Comparison of ENCODE assay signal across 8 cellular contexts in genomic region chr7:128322040-128322643, GRCh38. TPM values are rescaled to one million over a fixed set of nuclear protein-coding genes. Genes with fewer than 3 reads are reported as not detected.
DNase-seq lines count a peak whose midpoint lies in the region; ATAC-seq and TF ChIP-seq lines count a peak whose summit lies in the region.

No MANE protein-coding gene starts in this region.

- H3K27ac Mint-ChIP-seq in T-cell (peak overlapping the region; percentile 63 to 69), progenitor cell of endocrine pancreas (no peak overlapping the region)

- ATAC-seq in T-cell (replicated peaks in 1 of 4) = peak; percentile 58 to 78 (median 72)

- peak overlapping the region in 1 of 3 donors; percentile 4 for H3K4me3 Mint-ChIP-seq in T-cell
- H3K4me3 Mint-ChIP-seq in progenitor cell of endocrine pancreas (ENCODE audit: low read depth) = no peak overlapping the region

- DNase-seq in DMS79 treated with DMSO at 0.1 percent for 48 hours (lab: John Stamatoyannopoulos, UW) (peak; percentile 30), HL-60 (ENCODE audit: low read depth in 1 of 2, low spot score in 1 of 2) (peak in 1 of 2 experiments; percentile 44), T-cell (peak in 12 of 34 experiments; percentile 8 to 27 (median 16)), fibroblast of the aortic adventitia (ENCODE audit: low read depth) (peak; percentile 59), progenitor cell of endocrine pancreas (ENCODE audit: low spot score, unreplicated experiment) (no peak), cortex of kidney (lab: John Stamatoyannopoulos, UW) (no peak), occipital lobe (lab: John Stamatoyannopoulos, UW) (no peak), NCI-H187 (lab: John Stamatoyannopoulos, UW) (no peak)

- H3K4me3 ChIP-seq in HL-60 (replicated peaks; ENCODE audit: insufficient read depth, low read length) (no peak overlapping the region), fibroblast of the aortic adventitia (ENCODE audit: low read depth, low read length) (no peak overlapping the region)

- H3K27me3 ChIP-seq in HL-60 (ENCODE audit: insufficient read depth, poor library complexity, severe bottlenecking) = no peaks in the 10 kb centered on the region

- POLR2A ChIA-PET in T-cell (lab: Charles Lee) = no interaction called here

- H3K4me1 Mint-ChIP-seq in T-cell (peaks cover 26 to 38% (median 34%) of the 10 kb centered on the region in 3 donors), progenitor cell of endocrine pancreas (ENCODE audit: low read depth) (no peaks in the 10 kb centered on the region)

- peak; percentile 49 for TF ChIP-seq CTCF in HL-60 (IDR thresholded peaks at IDR 0.05; ENCODE audit: insufficient read depth, low read length)
- TF ChIP-seq CTCF in fibroblast of the aortic adventitia (IDR thresholded peaks at IDR 0.05; ENCODE audit: insufficient read depth, low read length) = peak; percentile 59
- TF ChIP-seq CTCF in progenitor cell of endocrine pancreas (IDR thresholded peaks at IDR 0.05; ENCODE audit: unreplicated experiment) = peak; percentile 47

- CTCF ChIA-PET in T-cell (lab: Charles Lee) = interaction anchor here (0.6 to 1.3 kb wide), 4 partner anchors 9 to 614 kb away, joined by 3 to 5 read pairs (median 3); no protein-coding TSS in a partner anchor

- no peaks in the 10 kb centered on the region for H3K9me3 Mint-ChIP-seq in T-cell
- H3K9me3 Mint-ChIP-seq in progenitor cell of endocrine pancreas (ENCODE audit: low read depth) = no peaks in the 10 kb centered on the region

- no peak overlapping the region for H3K27ac ChIP-seq in HL-60 (replicated peaks)

- H3K27me3 Mint-ChIP-seq in T-cell = no peaks in the 10 kb centered on the region
- H3K27me3 Mint-ChIP-seq in progenitor cell of endocrine pancreas = no peaks in the 10 kb centered on the region

- H3K36me3 Mint-ChIP-seq in T-cell (peaks cover 76% of the 10 kb centered on the region), progenitor cell of endocrine pancreas (ENCODE audit: insufficient read depth) (peaks cover 21% of the 10 kb centered on the region)

RNA-seq across cellular contexts. Expression of gene RBM28, which starts 21.6 kb away (rescaled TPM):
- total RNA-seq in T-cell = 10 to 100 TPM; 27.3 to 54.3 (median 41.9) TPM
- 14.7 and 66.7 TPM in 2 replicates for total RNA-seq in fibroblast of the aortic adventitia (ENCODE audit: low replicate concordance)
- 51.0 and 56.7 TPM in 2 replicates for total RNA-seq in progenitor cell of endocrine pancreas
- 12.5 TPM for total RNA-seq in occipital lobe

RNA-seq across cellular contexts. Expression of gene PRRT4, which starts 39.3 kb away (rescaled TPM):
- total RNA-seq in T-cell (1 to 10 TPM in 1 of 5 donors, under 1 TPM in 4; 0.15 to 1.1 (median 0.65) TPM), fibroblast of the aortic adventitia (ENCODE audit: low replicate concordance) (0.27 and 0.82 TPM in 2 replicates), progenitor cell of endocrine pancreas (0.86 and 2.9 TPM in 2 replicates), occipital lobe (2.7 TPM)

Comparison
In these comparisons a context has a peak if more than half of its experiments do, and no peak if none do; other contexts are left out.
1. DNase-seq: peak in DMS79 treated with DMSO at 0.1 percent for 48 hours (single experiment) and fibroblast of the aortic adventitia (single experiment); none in progenitor cell of endocrine pancreas (single experiment), cortex of kidney (single experiment), occipital lobe (single experiment) and NCI-H187 (0 of 2).
2. Peak in every context shown above with its lines, with median percentiles within 50 percentile points of each other: CTCF ChIP-seq.